Comparison of ENCODE assay signal across 15 cellular contexts in genomic region chr5:16879650-16880049, GRCh38. TPM values are rescaled to one million over a fixed set of nuclear protein-coding genes. Genes with fewer than 3 reads are reported as not detected.
A peak's percentile ranks its signal among the peaks of the same experiment; 100 is the strongest.
DNase-seq lines count a peak whose midpoint lies in the region; ATAC-seq and TF ChIP-seq lines count a peak whose summit lies in the region.
"Had no signal": no experiment of that assay in that cellular context is flagged by ENCODE, and none has a peak within 500 bp of the region (broad histone marks: within the 10 kb centered on the region; RNA-seq: fewer than 3 reads in every experiment).

No MANE protein-coding gene starts in this region.

- no peak overlapping the region for H3K4ac ChIP-seq in mesendoderm (ENCODE audit: low read depth, low read length)

- no peak overlapping the region for H3K9ac ChIP-seq in mesendoderm (ENCODE audit: low read length)
- H3K9ac ChIP-seq: BLaER1 had no signal

- H3K4me1 ChIP-seq in A673 (ENCODE audit: insufficient read depth, low read length, poor library complexity, severe bottlenecking) (peaks cover 42% of the 10 kb centered on the region), mesendoderm (ENCODE audit: control insufficient read depth, low read depth, low read length) (peaks cover 7% of the 10 kb centered on the region)

- peak overlapping the region; percentile 45 for H2BK15ac ChIP-seq in mesendoderm (replicated peaks; ENCODE audit: low read depth)

- H3K27ac ChIP-seq in A673 (ENCODE audit: low read depth, low read length, poor library complexity, severe bottlenecking) (peak overlapping the region; percentile 29), VCaP (peak overlapping the region; percentile 58), mesendoderm (ENCODE audit: low read depth, low read length) (no peak overlapping the region)
- H3K27ac ChIP-seq: BLaER1 had no signal

- H3K4me3 Mint-ChIP-seq in progenitor cell of endocrine pancreas (ENCODE audit: low read depth), result no peak overlapping the region
- H3K4me3 Mint-ChIP-seq in CD14-positive monocyte, result no peak overlapping the region

- H4K8ac ChIP-seq in mesendoderm (ENCODE audit: low read depth, low read length), result no peak overlapping the region

- no TSS peak for BruUV-seq in A673 (replicated peaks; lab: Mats Ljungman, UMichigan)

- H2BK5ac ChIP-seq in mesendoderm (ENCODE audit: low read length), result no peak overlapping the region

- H3K9me3 Mint-ChIP-seq in progenitor cell of endocrine pancreas (ENCODE audit: low read depth), result peaks cover 9% of the 10 kb centered on the region
- H3K9me3 Mint-ChIP-seq in CD14-positive monocyte, result peaks cover 1 to 19% (median 7%) of the 10 kb centered on the region in 7 donors

- H3K4me3 ChIP-seq in A673 (ENCODE audit: low read depth, low read length, poor library complexity, severe bottlenecking), result no peak overlapping the region
- no peak overlapping the region for H3K4me3 ChIP-seq in mesendoderm (ENCODE audit: low read length)
- H3K4me3 ChIP-seq: BLaER1, HAP-1 had no signal

- peaks cover 20% of the 10 kb centered on the region for H3K36me3 Mint-ChIP-seq in progenitor cell of endocrine pancreas (ENCODE audit: insufficient read depth)
- no peaks in the 10 kb centered on the region for H3K36me3 Mint-ChIP-seq in CD14-positive monocyte

- H3K9me3 ChIP-seq in A673 (ENCODE audit: low read depth, low read length, poor library complexity, severe bottlenecking), result no peaks in the 10 kb centered on the region

- H3K56ac ChIP-seq in mesendoderm (ENCODE audit: low read length), result no peak overlapping the region

- H2AK5ac ChIP-seq in mesendoderm (ENCODE audit: low read length), result no peak overlapping the region

- H3K4me1 Mint-ChIP-seq in progenitor cell of endocrine pancreas (ENCODE audit: low read depth), result peaks cover 48% of the 10 kb centered on the region
- no peaks in the 10 kb centered on the region for H3K4me1 Mint-ChIP-seq in CD14-positive monocyte

- H3K27ac Mint-ChIP-seq in progenitor cell of endocrine pancreas (peak overlapping the region; percentile 54), CD14-positive monocyte (no peak overlapping the region)

- no CpG with 5 or more reads among the region's 13 CpGs for WGBS in mesendoderm (ENCODE audit: extremely low coverage, insufficient coverage, low lambda C conversion rate)

- H3K79me1 ChIP-seq in mesendoderm (ENCODE audit: low read length), result peaks cover 12% of the 10 kb centered on the region

- H3K23ac ChIP-seq in mesendoderm (ENCODE audit: low read length), result no peak overlapping the region

- DNase-seq in A673 (ENCODE audit: low spot score), result no peak
- no peak for DNase-seq in mesendoderm
- no peak for DNase-seq in progenitor cell of endocrine pancreas (ENCODE audit: low spot score, unreplicated experiment)
- no peak for DNase-seq in CD14-positive monocyte (ENCODE audit: low spot score)
- no peak for DNase-seq in SIG-M5 (lab: John Stamatoyannopoulos, UW)
- no peak for DNase-seq in T1000 (lab: John Stamatoyannopoulos, UW)
- DNase-seq: 8988T, NCI-H187 treated with DMSO at 0.1 percent for 48 hours, NCI-H345, NCI-H526 treated with DMSO at 0.1 percent for 48 hours, SHP77 had no signal

- no peak overlapping the region for H3K4me2 ChIP-seq in mesendoderm (ENCODE audit: low read length)
- H3K4me2 ChIP-seq: BLaER1 had no signal

- H2BK120ac ChIP-seq in mesendoderm (ENCODE audit: low read depth, low read length), result no peak overlapping the region

- TF ChIP-seq CTCF in A673 (conservative IDR thresholded peaks at IDR 0.05; ENCODE audit: low read depth, low read length) (no peak), VCaP (conservative IDR thresholded peaks at IDR 0.05) (no peak), progenitor cell of endocrine pancreas (IDR thresholded peaks at IDR 0.05; ENCODE audit: unreplicated experiment) (no peak), CD14-positive monocyte (IDR thresholded peaks at IDR 0.05) (no peak)

- H3K27me3 ChIP-seq in A673 (replicated peaks; ENCODE audit: insufficient read depth, low read depth, low read length, poor library complexity) (no peaks in the 10 kb centered on the region), mesendoderm (ENCODE audit: insufficient read depth, low read length, poor library complexity) (no peaks in the 10 kb centered on the region)
- H3K27me3 ChIP-seq: BLaER1 had no signal

- POLR2A ChIA-PET in A673 (lab: Charles Lee; ENCODE audit: low non-redundant PET), result no interaction called here

- ATAC-seq in GM18517 (IDR thresholded peaks at IDR 0.05; ENCODE audit: unreplicated experiment), result no peak

- H3K27me3 Mint-ChIP-seq in progenitor cell of endocrine pancreas (no peaks in the 10 kb centered on the region), CD14-positive monocyte (ENCODE audit: low read depth in 3 of 3) (peaks cover 0 to 7% (median 2%) of the 10 kb centered on the region in 3 donors)

- H3K18ac ChIP-seq in mesendoderm (ENCODE audit: low read length), result peak overlapping the region; percentile 60

- H4K5ac ChIP-seq in mesendoderm (ENCODE audit: low read length), result no peak overlapping the region

- peaks cover 6% of the 10 kb centered on the region for H3K79me2 ChIP-seq in mesendoderm (ENCODE audit: control insufficient read depth, insufficient read depth, low read length)

- intact Hi-C loops in A673 (cut with micrococcal nuclease; ENCODE audit: unreplicated experiment) (no loop called here), CD14-positive monocyte (cut with micrococcal nuclease) (no loop called here)

- CTCF ChIA-PET in A673 (lab: Charles Lee), result no interaction called here

- peaks cover 26% of the 10 kb centered on the region for H3K36me3 ChIP-seq in A673 (ENCODE audit: insufficient read depth, low read length, poor library complexity, severe bottlenecking)
- peaks cover 1% of the 10 kb centered on the region for H3K36me3 ChIP-seq in mesendoderm (ENCODE audit: control insufficient read depth, insufficient read depth, low read length)
- H3K36me3 ChIP-seq: BLaER1 had no signal

RNA-seq across cellular contexts. Expression of gene MYO10, which starts 56.4 kb away (rescaled TPM):
- total RNA-seq in A673 (2021) (194 and 202 TPM in 2 replicates), progenitor cell of endocrine pancreas (81.6 and 88.0 TPM in 2 replicates)
- 30.7 TPM for polyA plus RNA-seq in mesendoderm (2013, experiment 1 of 2)
- polyA plus RNA-seq in mesendoderm (2013, experiment 2 of 2), result 31.3 TPM
- 1 to 10 TPM in 1 of 2 donors, under 1 TPM in 1; 0.23 to 1.1 TPM for polyA plus RNA-seq in CD14-positive monocyte
